12 cellular contexts compared by ENCODE assay signal in the genomic region with DNA sequence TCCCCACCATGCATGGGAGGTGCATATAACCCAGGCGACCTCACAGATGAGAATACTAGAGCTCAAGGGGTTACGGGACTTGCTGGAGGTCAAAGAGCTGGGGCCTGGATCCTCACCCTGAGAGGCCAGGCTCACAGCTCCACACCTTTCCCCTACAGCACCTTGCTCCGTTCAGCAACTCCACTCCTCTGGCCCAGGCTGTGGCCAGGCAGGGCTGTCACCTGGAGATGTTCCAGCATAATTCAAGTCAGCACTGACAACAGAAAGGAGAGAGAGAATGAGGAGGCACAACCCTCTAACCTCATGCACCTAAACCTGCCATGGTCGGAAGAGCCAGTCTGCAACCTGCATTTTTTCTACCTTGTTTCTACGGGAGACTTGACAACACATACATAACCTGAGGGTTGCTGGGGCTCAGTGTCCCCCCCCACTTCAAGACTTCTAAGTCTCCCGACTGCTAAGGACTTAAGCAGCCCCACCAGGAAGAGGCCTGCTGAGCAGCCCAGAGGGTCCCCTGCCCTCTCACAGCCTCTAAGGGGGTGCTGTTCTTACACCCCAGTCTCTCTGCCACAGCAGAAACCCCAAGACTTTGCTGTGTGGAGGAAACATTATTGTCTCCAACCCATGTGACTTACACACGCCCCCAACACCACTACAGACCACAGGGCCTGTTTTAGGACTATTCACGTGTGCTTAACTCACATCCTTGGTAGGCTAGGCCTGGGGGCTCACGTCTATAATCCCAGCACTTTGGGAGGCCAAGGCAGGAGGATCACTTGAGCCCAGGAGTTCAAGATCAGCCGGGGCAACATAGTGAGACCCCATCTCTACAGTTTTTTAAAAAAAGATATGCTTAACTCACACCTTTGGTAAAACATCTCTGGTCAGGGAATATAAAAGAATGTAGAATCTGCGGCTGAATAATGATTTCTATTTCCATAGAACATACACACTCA.
A peak's percentile ranks its signal among the peaks of the same experiment; 100 is the strongest.
DNase-seq lines count a peak whose midpoint lies in the region; ATAC-seq and TF ChIP-seq lines count a peak whose summit lies in the region.
"Had no signal": no experiment of that assay in that cellular context is flagged by ENCODE, and none has a peak within 500 bp of the region (broad histone marks: within the 10 kb centered on the region; RNA-seq: fewer than 3 reads in every experiment).

No MANE protein-coding gene starts in this region.

- peaks cover 43% of the 10 kb centered on the region for H3K4me1 ChIP-seq in CD8-positive, alpha-beta memory T cell (ENCODE audit: insufficient read depth, low read length)
- peaks cover 51% of the 10 kb centered on the region for H3K4me1 ChIP-seq in OCI-LY3 (ENCODE audit: low read length)
- peaks cover 15% of the 10 kb centered on the region for H3K4me1 ChIP-seq in osteoblast (ENCODE audit: insufficient read depth, low read length)

- peak overlapping the region; percentile 33 for H3K27ac ChIP-seq in CD8-positive, alpha-beta memory T cell (ENCODE audit: low read depth, low read length)
- peak overlapping the region; percentile 79 for H3K27ac ChIP-seq in OCI-LY3 (ENCODE audit: low read length)
- H3K27ac ChIP-seq in osteoblast (ENCODE audit: low read depth, low read length): no peak overlapping the region
- H3K27ac ChIP-seq: adrenal gland, C4-2B had no signal

- no peaks in the 10 kb centered on the region for H3K27me3 Mint-ChIP-seq in CD8-positive, alpha-beta memory T cell
- no peaks in the 10 kb centered on the region for H3K27me3 Mint-ChIP-seq in central memory CD8-positive, alpha-beta T cell

- peaks cover 10% of the 10 kb centered on the region for H3K36me3 ChIP-seq in CD8-positive, alpha-beta memory T cell (ENCODE audit: insufficient read depth, low read length)
- peaks cover 59% of the 10 kb centered on the region for H3K36me3 ChIP-seq in OCI-LY3 (replicated peaks; ENCODE audit: low read depth, low read length)
- H3K36me3 ChIP-seq in osteoblast (ENCODE audit: insufficient read depth, low read length): peaks cover 3% of the 10 kb centered on the region
- H3K36me3 ChIP-seq: adrenal gland had no signal

- CTCF ChIA-PET in CD8-positive, alpha-beta memory T cell (lab: Charles Lee): interaction anchor here (0.7 to 2.1 kb wide), 6 partner anchors 9 to 56 kb away, joined by 3 to 7 read pairs (median 4); no protein-coding TSS in a partner anchor

- H3K4me1 Mint-ChIP-seq in CD8-positive, alpha-beta memory T cell: peaks cover 83 to 92% (median 90%) of the 10 kb centered on the region in 3 donors
- H3K4me1 Mint-ChIP-seq in central memory CD8-positive, alpha-beta T cell: peaks cover 86% of the 10 kb centered on the region

- DNase-seq in CD8-positive, alpha-beta memory T cell: peak in 3 of 5 donors; percentile 31 to 77 (median 60)
- no peak for DNase-seq in central memory CD8-positive, alpha-beta T cell (ENCODE audit: low spot score in 2 of 2)
- DNase-seq in osteoblast (ENCODE audit: insufficient read length, low spot score, missing footprints): peak; percentile 45
- no peak for DNase-seq in GM19240 (ENCODE audit: insufficient read length, low spot score)
- no peak for DNase-seq in HuH-7 (ENCODE audit: low spot score)
- DNase-seq: adrenal gland, MG63, NCI-H187 treated with DMSO at 0.1 percent for 48 hours had no signal

- H3K4me3 ChIP-seq in CD8-positive, alpha-beta memory T cell (ENCODE audit: low read length): no peak overlapping the region
- peak overlapping the region; percentile 16 for H3K4me3 ChIP-seq in OCI-LY3 (ENCODE audit: low read length)
- no peak overlapping the region for H3K4me3 ChIP-seq in osteoblast (ENCODE audit: insufficient read depth, low read length)
- H3K4me3 ChIP-seq: adrenal gland, GM23338, MG63 had no signal

- ATAC-seq in central memory CD8-positive, alpha-beta T cell (replicated peaks; ENCODE audit: extremely low read depth, poor library complexity, severe bottlenecking): peak; percentile 30
- ATAC-seq in GM18517 (IDR thresholded peaks at IDR 0.05; ENCODE audit: unreplicated experiment): no peak
- ATAC-seq: GM23338 had no signal

- H3K4me3 Mint-ChIP-seq in CD8-positive, alpha-beta memory T cell: peak overlapping the region; percentile 22 to 60 (median 39)
- H3K4me3 Mint-ChIP-seq in central memory CD8-positive, alpha-beta T cell: peak overlapping the region; percentile 38
- H3K4me3 Mint-ChIP-seq: GM23338 had no signal

- H4K20me1 ChIP-seq in OCI-LY3 (ENCODE audit: insufficient read depth, low read length): peaks cover 87% of the 10 kb centered on the region
- peaks cover 9% of the 10 kb centered on the region for H4K20me1 ChIP-seq in osteoblast (ENCODE audit: insufficient read depth, low read length)

- peaks cover 18 to 82% (median 36%) of the 10 kb centered on the region in 3 donors for H3K36me3 Mint-ChIP-seq in CD8-positive, alpha-beta memory T cell
- peaks cover 79% of the 10 kb centered on the region for H3K36me3 Mint-ChIP-seq in central memory CD8-positive, alpha-beta T cell (ENCODE audit: insufficient read depth)

- TF ChIP-seq CTCF in OCI-LY3 (IDR thresholded peaks at IDR 0.05; ENCODE audit: low read depth, low read length) (no peak), osteoblast (IDR thresholded peaks at IDR 0.05; ENCODE audit: extremely low read depth, low read depth, low read length) (no peak)

- no peak overlapping the region for H2AFZ ChIP-seq in OCI-LY3 (ENCODE audit: low read depth, low read length)
- no peak overlapping the region for H2AFZ ChIP-seq in osteoblast (ENCODE audit: low read length)
- H2AFZ ChIP-seq: GM23338 had no signal

- H3K9ac ChIP-seq in OCI-LY3 (ENCODE audit: low read length): peak overlapping the region; percentile 32; the same call in 1 of the 2 replicates

- H3K9me3 ChIP-seq in CD8-positive, alpha-beta memory T cell (ENCODE audit: low read length): no peaks in the 10 kb centered on the region
- no peaks in the 10 kb centered on the region for H3K9me3 ChIP-seq in OCI-LY3 (ENCODE audit: insufficient read depth, low read length)
- no peaks in the 10 kb centered on the region for H3K9me3 ChIP-seq in osteoblast (ENCODE audit: low read depth, low read length)
- H3K9me3 ChIP-seq: adrenal gland, MG63 had no signal

- POLR2A ChIA-PET in CD8-positive, alpha-beta memory T cell (lab: Charles Lee): interaction anchor here (1.2 kb wide), 1 partner anchor 11 kb away, joined by 6 read pairs; no protein-coding TSS in a partner anchor

- H3K79me2 ChIP-seq in OCI-LY3 (ENCODE audit: low read length) (peaks cover 100% of the 10 kb centered on the region), osteoblast (ENCODE audit: insufficient read depth, low read length) (peaks cover 80% of the 10 kb centered on the region)

- peak overlapping the region; percentile 83 to 99 (median 90) for H3K27ac Mint-ChIP-seq in CD8-positive, alpha-beta memory T cell
- H3K27ac Mint-ChIP-seq in central memory CD8-positive, alpha-beta T cell (ENCODE audit: low read depth): peak overlapping the region; percentile 93
- H3K27ac Mint-ChIP-seq: GM23338 had no signal

- H3K4me2 ChIP-seq in OCI-LY3 (ENCODE audit: low read length): peak overlapping the region; percentile 59
- no peak overlapping the region for H3K4me2 ChIP-seq in osteoblast (ENCODE audit: insufficient read depth, low read length)
- H3K4me2 ChIP-seq: GM23338 had no signal

- no peaks in the 10 kb centered on the region for H3K27me3 ChIP-seq in CD8-positive, alpha-beta memory T cell (ENCODE audit: insufficient read depth, low read length, poor library complexity, severe bottlenecking)
- H3K27me3 ChIP-seq in OCI-LY3 (ENCODE audit: low read depth, low read length) (no peaks in the 10 kb centered on the region), osteoblast (ENCODE audit: insufficient read depth, low read length) (no peaks in the 10 kb centered on the region)
- H3K27me3 ChIP-seq: adrenal gland, MG63 had no signal

- no peaks in the 10 kb centered on the region for H3K9me3 Mint-ChIP-seq in CD8-positive, alpha-beta memory T cell
- H3K9me3 Mint-ChIP-seq in central memory CD8-positive, alpha-beta T cell: no peaks in the 10 kb centered on the region
- H3K9me3 Mint-ChIP-seq: GM23338 had no signal

Comparison
In these comparisons a context has a peak if more than half of its experiments do, and no peak if none do; other contexts are left out.
1. DNase-seq: peak in CD8-positive, alpha-beta memory T cell (3 of 5) and osteoblast (single experiment); none in central memory CD8-positive, alpha-beta T cell (0 of 2), GM19240 (single experiment) and HuH-7 (single experiment).